10 cellular contexts compared by ENCODE assay signal in genomic region chr11:36391062-36391461, GRCh38.
DNase-seq lines count a peak whose midpoint lies in the region; ATAC-seq and TF ChIP-seq lines count a peak whose summit lies in the region.
"Had no signal": no experiment of that assay in that cellular context is flagged by ENCODE, and none has a peak within 500 bp of the region (broad histone marks: within the 10 kb centered on the region; RNA-seq: fewer than 3 reads in every experiment).

No MANE protein-coding gene starts in this region.

- peaks cover 0 to 14% (median 10%) of the 10 kb centered on the region in 7 donors for H3K9me3 Mint-ChIP-seq in CD14-positive monocyte
- no peaks in the 10 kb centered on the region for H3K9me3 Mint-ChIP-seq in activated CD4-positive, alpha-beta memory T cell treated with anti-CD3 and anti-CD28 coated beads, Interleukin-2, amount 10 ng/mL, durations not matched to agents 7 days and 5 days
- H3K9me3 Mint-ChIP-seq in memory B cell: peaks cover 2% of the 10 kb centered on the region
- H3K9me3 Mint-ChIP-seq in MCF 10A (ENCODE audit: unreplicated experiment): no peaks in the 10 kb centered on the region
- H3K9me3 Mint-ChIP-seq: endodermal cell had no signal

- in situ Hi-C loops in KBM-7 (cut with MboI; ENCODE audit: low pct_unique_long_range_greater_than_20kb, low sequenced_read_pairs): no loop called here

- no peak overlapping the region for H3K27ac ChIP-seq in RWPE1

- POLR2A ChIA-PET in activated CD4-positive, alpha-beta memory T cell treated with anti-CD3 and anti-CD28 coated beads, Interleukin-2, amount 10 ng/mL, durations not matched to agents 7 days and 5 days (lab: Charles Lee): interaction anchor here (4.0 kb wide), 1 partner anchor 13 kb away, joined by 16 read pairs; no protein-coding TSS in a partner anchor
- POLR2A ChIA-PET in RWPE1 (lab: Yijun Ruan, JAX; ENCODE audit: low non-redundant PET): no interaction called here
- POLR2A ChIA-PET in MCF 10A (lab: Yijun Ruan, JAX): no interaction called here

- TF ChIP-seq CTCF in CD14-positive monocyte (IDR thresholded peaks at IDR 0.05): peak; percentile 25
- TF ChIP-seq CTCF in RWPE1 (conservative IDR thresholded peaks at IDR 0.05; ENCODE audit: low read depth): no peak
- no peak for TF ChIP-seq CTCF in MCF 10A (IDR thresholded peaks at IDR 0.05; ENCODE audit: unreplicated experiment)

- peaks cover 64% of the 10 kb centered on the region for H3K4me1 Mint-ChIP-seq in CD14-positive monocyte
- H3K4me1 Mint-ChIP-seq in activated CD4-positive, alpha-beta memory T cell treated with anti-CD3 and anti-CD28 coated beads, Interleukin-2, amount 10 ng/mL, durations not matched to agents 7 days and 5 days: peaks cover 84% of the 10 kb centered on the region
- peaks cover 35% of the 10 kb centered on the region for H3K4me1 Mint-ChIP-seq in memory B cell
- H3K4me1 Mint-ChIP-seq in MCF 10A (ENCODE audit: insufficient read depth, unreplicated experiment): peaks cover 12% of the 10 kb centered on the region

- H3K36me3 Mint-ChIP-seq in CD14-positive monocyte: peaks cover 5 to 14% of the 10 kb centered on the region in 2 donors
- peaks cover 35% of the 10 kb centered on the region for H3K36me3 Mint-ChIP-seq in activated CD4-positive, alpha-beta memory T cell treated with anti-CD3 and anti-CD28 coated beads, Interleukin-2, amount 10 ng/mL, durations not matched to agents 7 days and 5 days (ENCODE audit: low read depth)
- H3K36me3 Mint-ChIP-seq in memory B cell: no peaks in the 10 kb centered on the region
- H3K36me3 Mint-ChIP-seq in MCF 10A (ENCODE audit: insufficient read depth, unreplicated experiment): peaks cover 16% of the 10 kb centered on the region

- intact Hi-C loops in CD14-positive monocyte (cut with micrococcal nuclease): no loop called here
- intact Hi-C loops in MCF 10A (cut with micrococcal nuclease): no loop called here

- peak; percentile 96 for ATAC-seq in memory B cell (ENCODE audit: low read depth)
- no peak for ATAC-seq in GM21723 (IDR thresholded peaks at IDR 0.05; ENCODE audit: unreplicated experiment)

- DNase-seq in CD14-positive monocyte (ENCODE audit: low spot score) (peak; percentile 63), KBM-7 (peak; percentile 94), memory B cell (ENCODE audit: low spot score in 2 of 2) (peak in 1 of 2 donors; percentile 32), RWPE1 (ENCODE audit: low spot score) (no peak), MCF 10A (ENCODE audit: unreplicated experiment) (no peak)
- DNase-seq in activated CD4-positive, alpha-beta memory T cell treated with anti-CD3 and anti-CD28 coated beads, Interleukin-2, amount 10 ng/mL, durations not matched to agents 7 days and 5 days: no peak
- no peak for DNase-seq in activated CD4-positive, CD25-positive, alpha-beta regulatory T cell treated with anti-CD3 and anti-CD28 coated beads, Interleukin-2, amount 50 U/mL, for 72 hours
- DNase-seq: endodermal cell had no signal

- H3K4me3 Mint-ChIP-seq in CD14-positive monocyte (peak overlapping the region in 1 of 2 donors; percentile 30), memory B cell (peak overlapping the region; percentile 41), MCF 10A (ENCODE audit: unreplicated experiment) (no peak overlapping the region)
- no peak overlapping the region for H3K4me3 Mint-ChIP-seq in activated CD4-positive, alpha-beta memory T cell treated with anti-CD3 and anti-CD28 coated beads, Interleukin-2, amount 10 ng/mL, durations not matched to agents 7 days and 5 days
- H3K4me3 Mint-ChIP-seq: endodermal cell had no signal

- CTCF ChIA-PET in activated CD4-positive, alpha-beta memory T cell treated with anti-CD3 and anti-CD28 coated beads, Interleukin-2, amount 10 ng/mL, durations not matched to agents 7 days and 5 days (lab: Charles Lee): no interaction called here
- CTCF ChIA-PET in RWPE1 (lab: Yijun Ruan, JAX): no interaction called here
- CTCF ChIA-PET in MCF 10A (lab: Yijun Ruan, JAX): no interaction called here

- H3K27ac Mint-ChIP-seq in CD14-positive monocyte (peak overlapping the region; percentile 64 to 88 (median 85)), memory B cell (no peak overlapping the region), MCF 10A (ENCODE audit: low read depth, unreplicated experiment) (no peak overlapping the region)
- H3K27ac Mint-ChIP-seq in activated CD4-positive, alpha-beta memory T cell treated with anti-CD3 and anti-CD28 coated beads, Interleukin-2, amount 10 ng/mL, durations not matched to agents 7 days and 5 days: peak overlapping the region; percentile 61
- H3K27ac Mint-ChIP-seq: endodermal cell, progenitor cell of endocrine pancreas had no signal

- BruUV-seq in MCF 10A (replicated peaks; lab: Mats Ljungman, UMichigan): no TSS peak

- H3K27me3 Mint-ChIP-seq in CD14-positive monocyte (ENCODE audit: low read depth in 3 of 3): peaks cover 0 to 5% (median 0%) of the 10 kb centered on the region in 3 donors
- no peaks in the 10 kb centered on the region for H3K27me3 Mint-ChIP-seq in activated CD4-positive, alpha-beta memory T cell treated with anti-CD3 and anti-CD28 coated beads, Interleukin-2, amount 10 ng/mL, durations not matched to agents 7 days and 5 days
- no peaks in the 10 kb centered on the region for H3K27me3 Mint-ChIP-seq in memory B cell
- H3K27me3 Mint-ChIP-seq in MCF 10A (ENCODE audit: insufficient read depth, unreplicated experiment): no peaks in the 10 kb centered on the region

Comparison
In these comparisons a context has a peak if more than half of its experiments do, and no peak if none do; other contexts are left out.
1. DNase-seq: peak in CD14-positive monocyte (single experiment) and KBM-7 (single experiment); none in activated CD4-positive, alpha-beta memory T cell treated with anti-CD3 and anti-CD28 coated beads, Interleukin-2, amount 10 ng/mL, durations not matched to agents 7 days and 5 days (single experiment), activated CD4-positive, CD25-positive, alpha-beta regulatory T cell treated with anti-CD3 and anti-CD28 coated beads, Interleukin-2, amount 50 U/mL, for 72 hours (single experiment), RWPE1 (single experiment) and MCF 10A (single experiment).
2. H3K27ac Mint-ChIP-seq: peak in CD14-positive monocyte (7 of 7) and activated CD4-positive, alpha-beta memory T cell treated with anti-CD3 and anti-CD28 coated beads, Interleukin-2, amount 10 ng/mL, durations not matched to agents 7 days and 5 days (single experiment); none in memory B cell (single experiment) and MCF 10A (single experiment).